ENCODE assay signal across 14 cellular contexts in the genomic region with DNA sequence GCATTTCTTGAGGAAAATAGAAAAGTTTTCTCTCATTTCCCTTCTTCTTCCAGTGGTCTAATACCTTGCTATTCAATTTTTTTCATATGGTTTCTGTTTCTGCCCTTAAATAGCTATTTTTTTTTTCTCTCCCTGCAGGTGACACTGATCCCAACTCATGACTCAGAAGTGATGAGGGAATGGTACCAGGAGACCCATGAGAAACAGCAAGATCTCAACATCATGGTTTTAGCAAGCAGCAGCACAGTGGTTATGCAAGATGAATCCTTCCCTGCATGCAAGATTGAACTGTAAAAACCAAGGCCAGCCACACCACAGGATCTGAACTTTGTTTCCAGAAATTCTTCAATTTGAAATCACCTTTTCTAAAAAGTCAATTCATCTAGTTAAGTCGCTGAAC.
DNase-seq lines count a peak whose midpoint lies in the region; ATAC-seq and TF ChIP-seq lines count a peak whose summit lies in the region.
"Had no signal": no experiment of that assay in that cellular context is flagged by ENCODE, and none has a peak within 500 bp of the region (broad histone marks: within the 10 kb centered on the region; RNA-seq: fewer than 3 reads in every experiment).

No MANE protein-coding gene starts in this region.

- H3K23ac ChIP-seq in IMR-90 (ENCODE audit: low read depth, low read length), result no peak overlapping the region

- H3K4me1 ChIP-seq in IMR-90 (ENCODE audit: control insufficient read depth, insufficient read depth, low read length), result peaks cover 9% of the 10 kb centered on the region; the same call in 1 of the 2 replicates
- peaks cover 0 to 22% (median 0%) of the 10 kb centered on the region in 4 donors for H3K4me1 ChIP-seq in tibial nerve
- H3K4me1 ChIP-seq: BLaER1 treated with 17β-estradiol and CSF1 and Interleukin-3, amounts not matched to agents 10 nM and 100 nM had no signal

- TF ChIP-seq CTCF in IMR-90 (conservative IDR thresholded peaks at IDR 0.05; ENCODE audit: low read depth, low read length) (no peak), brain (conservative IDR thresholded peaks at IDR 0.05) (no peak), fibroblast of villous mesenchyme (IDR thresholded peaks at IDR 0.05; ENCODE audit: insufficient read depth, low read depth, low read length) (no peak), tibial nerve (IDR thresholded peaks at IDR 0.05) (no peak)

- H3K27ac ChIP-seq in IMR-90 (ENCODE audit: insufficient read depth, low read length), result no peak overlapping the region
- H3K27ac ChIP-seq in tibial nerve, result no peak overlapping the region
- H3K27ac ChIP-seq: BLaER1 treated with 17β-estradiol and CSF1 and Interleukin-3, amounts not matched to agents 10 nM and 100 nM; PC-9 had no signal

- H3K4ac ChIP-seq in IMR-90 (ENCODE audit: low read depth, low read length), result peak overlapping the region; percentile 40; the same call in 1 of the 2 replicates

- 0 out of 2 replicates have a peak, but pooled peaks cover 6% of the 10 kb centered on the region for H4K20me1 ChIP-seq in IMR-90 (ENCODE audit: insufficient read depth, low read length)

- no peak overlapping the region for H2BK15ac ChIP-seq in IMR-90 (ENCODE audit: low read depth, low read length)

- dilution Hi-C loops in IMR-90 (cut with HindIII; ENCODE audit: low sequenced_read_pairs, unreplicated experiment), result no loop called here

- H3K14ac ChIP-seq in IMR-90 (replicated peaks; ENCODE audit: low read depth, low read length), result no peak overlapping the region; the same call in 1 of the 2 replicates

- H3K4me2 ChIP-seq in IMR-90 (ENCODE audit: low read depth, low read length), result no peak overlapping the region
- H3K4me2 ChIP-seq: BLaER1 treated with 17β-estradiol and CSF1 and Interleukin-3, amounts not matched to agents 10 nM and 100 nM; PC-9 had no signal

- no peak overlapping the region for H3K9ac ChIP-seq in IMR-90 (ENCODE audit: low read depth, low read length)
- H3K9ac ChIP-seq: BLaER1 treated with 17β-estradiol and CSF1 and Interleukin-3, amounts not matched to agents 10 nM and 100 nM had no signal

- H3K4me3 ChIP-seq in IMR-90 (ENCODE audit: insufficient read depth, low read depth, low read length) (no peak overlapping the region), fibroblast of villous mesenchyme (ENCODE audit: low read depth, low read length) (no peak overlapping the region), tibial nerve (no peak overlapping the region)
- H3K4me3 ChIP-seq: BLaER1 treated with 17β-estradiol and CSF1 and Interleukin-3, amounts not matched to agents 10 nM and 100 nM; K562; PC-9 had no signal

- peaks cover 36% of the 10 kb centered on the region for H3K36me3 ChIP-seq in IMR-90 (ENCODE audit: control insufficient read depth, insufficient read depth, low read length)
- H3K36me3 ChIP-seq in tibial nerve, result peaks cover 0 to 63% (median 0%) of the 10 kb centered on the region in 3 donors

- peaks cover 88% of the 10 kb centered on the region for H3K36me3 Mint-ChIP-seq in brain

- H3K27ac Mint-ChIP-seq in brain, result peak overlapping the region in 4 of 5 experiments; percentile 9 to 71 (median 26)

- H3K27me3 ChIP-seq in IMR-90 (ENCODE audit: control insufficient read depth, insufficient read depth, low read length) (no peaks in the 10 kb centered on the region), tibial nerve (no peaks in the 10 kb centered on the region)
- H3K27me3 ChIP-seq: BLaER1 treated with 17β-estradiol and CSF1 and Interleukin-3, amounts not matched to agents 10 nM and 100 nM had no signal

- H2BK5ac ChIP-seq in IMR-90 (ENCODE audit: low read depth, low read length, poor library complexity, severe bottlenecking), result peak overlapping the region; percentile 55

- BruUV-seq in IMR-90 (replicated peaks; lab: Mats Ljungman, UMichigan), result no TSS peak

- no peak overlapping the region for H2BK20ac ChIP-seq in IMR-90 (ENCODE audit: low read depth, low read length)

- CTCF ChIA-PET in IMR-90 (lab: Yijun Ruan, JAX), result interaction anchor here (1.0 kb wide), 1 partner anchor 76 kb away, joined by 3 read pairs; no protein-coding TSS in a partner anchor

- H3K9me3 ChIP-seq in IMR-90 (ENCODE audit: control insufficient read depth, insufficient read depth, low read length) (no peaks in the 10 kb centered on the region), tibial nerve (no peaks in the 10 kb centered on the region)
- H3K9me3 ChIP-seq: BLaER1 treated with 17β-estradiol and CSF1 and Interleukin-3, amounts not matched to agents 10 nM and 100 nM had no signal

- TF ChIP-seq RAD21 in IMR-90 (IDR thresholded peaks at IDR 0.05; ENCODE audit: low read length), result no peak

- H3K56ac ChIP-seq in IMR-90 (ENCODE audit: extremely low read depth, insufficient read depth, low read length), result no peak overlapping the region

- H2AK9ac ChIP-seq in IMR-90 (replicated peaks; ENCODE audit: low read depth, low read length, poor library complexity), result no peak overlapping the region

- no peak overlapping the region for H4K5ac ChIP-seq in IMR-90 (ENCODE audit: low read depth, low read length)

- peaks cover 72% of the 10 kb centered on the region for H3K4me1 Mint-ChIP-seq in brain

- in situ Hi-C loops in IMR-90 (cut with MboI; ENCODE audit: low sequenced_read_pairs), result no loop called here

- no peak for TF ChIP-seq EP300 in tibial nerve (IDR thresholded peaks at IDR 0.05)

- H3K18ac ChIP-seq in IMR-90 (ENCODE audit: low read depth, low read length), result no peak overlapping the region

- peak overlapping the region; percentile 1; the same call in 1 of the 2 replicates for H2AK5ac ChIP-seq in IMR-90 (ENCODE audit: low read depth, low read length)

- DNase-seq in IMR-90 (peak; percentile 58), fibroblast of villous mesenchyme (ENCODE audit: low read depth) (peak; percentile 17), DMS53 treated with DMSO at 0.1 percent for 48 hours (lab: John Stamatoyannopoulos, UW; ENCODE audit: unreplicated experiment) (no peak), tibial nerve (ENCODE audit: low spot score in 2 of 2) (no peak), HT-29 (ENCODE audit: low spot score) (no peak)
- DNase-seq: NCI-H1048, NCI-H187, NCI-H2171, NCI-H774, PC-9 had no signal

- H2AFZ ChIP-seq in IMR-90 (replicated peaks; ENCODE audit: low read length, poor library complexity), result no peak overlapping the region
- H2AFZ ChIP-seq: PC-9 had no signal

- H3K9me3 Mint-ChIP-seq in brain, result peaks cover 0 to 2% (median under 1%) of the 10 kb centered on the region in 5 experiments

- peaks cover 13 to 72% of the 10 kb centered on the region in 2 experiments for H3K79me1 ChIP-seq in IMR-90 (ENCODE audit: low read depth in 1 of 2, low read length in 2 of 2)

- no CpG with 5 or more reads among the region's 1 CpG for WGBS in IMR-90 (ENCODE audit: extremely low coverage in 2 of 2, insufficient read length in 1 of 2), 2 experiments
- WGBS in tibial nerve, 2 donors, result 90 to 100% methylated on average over 1 of the region's 1 CpG

- H3K27me3 Mint-ChIP-seq in brain, result peaks cover 3% of the 10 kb centered on the region

- no peak overlapping the region for H2BK120ac ChIP-seq in IMR-90 (ENCODE audit: low read depth, low read length)

- POLR2A ChIA-PET in IMR-90 (lab: Charles Lee; ENCODE audit: unreplicated experiment), result no interaction called here

- no peak overlapping the region for H3K4me3 Mint-ChIP-seq in brain

- TF ChIP-seq POLR2A in IMR-90 (IDR thresholded peaks at IDR 0.05; ENCODE audit: low read depth, low read length) (no peak), tibial nerve (IDR thresholded peaks at IDR 0.05) (no peak)

- ATAC-seq in IMR-90 (ENCODE audit: low read depth), result no peak
- no peak for ATAC-seq in GM21423 (IDR thresholded peaks at IDR 0.05; ENCODE audit: unreplicated experiment)
- ATAC-seq: K562 had no signal

- no peak overlapping the region for H4K8ac ChIP-seq in IMR-90 (ENCODE audit: low read depth in 2 of 2, low read length in 2 of 2)

- intact Hi-C loops in IMR-90 (cut with micrococcal nuclease), result loop anchor here (5.0 kb wide), 1 partner anchor 73 kb away; no protein-coding TSS in a partner anchor

- H4K91ac ChIP-seq in IMR-90 (ENCODE audit: insufficient read depth, low read depth, low read length), result no peak overlapping the region; the same call in 1 of the 2 replicates

- peaks cover 26% of the 10 kb centered on the region for H3K9me1 ChIP-seq in IMR-90 (ENCODE audit: insufficient read depth, low read length)

TF ChIP-seq in IMR-90, 13 proteins besides CTCF, POLR2A, EP300 and RAD21:
- TF ChIP-seq MAZ (IDR thresholded peaks at IDR 0.05; ENCODE audit: borderline replicate concordance, low read depth, low read length) (no peak), CEBPB (IDR thresholded peaks at IDR 0.05; ENCODE audit: low read depth, low read length) (0 out of 2 replicates have a peak, but pooled peaks have one; percentile 17)

Comparison
In these comparisons a context has a peak if more than half of its experiments do, and no peak if none do; other contexts are left out.
1. DNase-seq: peak in IMR-90 (single experiment) and fibroblast of villous mesenchyme (single experiment); none in DMS53 treated with DMSO at 0.1 percent for 48 hours (single experiment), tibial nerve (0 of 2) and HT-29 (single experiment).